Comparison of ENCODE assay signal across 31 cellular contexts in the genomic region with DNA sequence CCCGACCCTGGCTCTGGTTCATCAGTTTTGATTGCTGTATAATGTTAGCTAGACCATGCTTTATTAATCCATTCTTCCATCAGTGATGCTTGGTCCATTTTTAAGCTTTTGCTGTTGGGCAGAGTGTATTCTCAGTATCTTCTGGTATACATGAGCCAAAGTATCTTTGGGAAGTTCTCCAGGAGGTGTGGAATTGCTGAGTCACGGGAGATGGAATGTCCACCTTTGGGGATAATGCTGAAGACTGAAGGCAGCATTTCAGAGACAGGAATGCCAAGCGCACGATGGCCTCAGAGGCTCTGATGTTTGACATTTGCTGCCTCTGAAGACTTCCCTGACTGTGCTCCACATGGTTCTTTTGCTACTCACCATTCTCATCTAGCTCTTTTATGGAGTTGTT.
DNase-seq lines count a peak whose midpoint lies in the region; ATAC-seq, FAIRE-seq and TF ChIP-seq lines count a peak whose summit lies in the region.
"Had no signal": no experiment of that assay in that cellular context is flagged by ENCODE, and none has a peak within 500 bp of the region (broad histone marks: within the 10 kb centered on the region; RNA-seq: fewer than 3 reads in every experiment).

No MANE protein-coding gene starts in this region.

- no peak for ATAC-seq in GM18867 (IDR thresholded peaks at IDR 0.05; ENCODE audit: unreplicated experiment)
- ATAC-seq: stimulated activated effector memory CD8-positive, alpha-beta T cell treated with anti-CD3 and anti-CD28 coated beads, Interleukin-12 subunit alpha, Interleukin-12 subunit beta, amount 100 ng/mL, for 72 hours had no signal

- no peak for DNase-seq in activated naive CD4-positive, alpha-beta T cell treated with anti-CD3 and anti-CD28 coated beads, Interleukin-2, amount 10 ng/mL, durations not matched to agents 7 days and 5 days
- DNase-seq in MM.1S (no peak), fibroblast of the aortic adventitia (ENCODE audit: low read depth) (peak; percentile 54), urothelium cell line (ENCODE audit: low spot score) (peak; percentile 33), H54 (ENCODE audit: insufficient read length, low spot score) (no peak), D721Med (ENCODE audit: insufficient read length, low spot score) (no peak)
- DNase-seq: activated CD4-positive, alpha-beta T cell treated with anti-CD3 and anti-CD28 coated beads for 48 hours; activated CD8-positive, alpha-beta memory T cell treated with anti-CD3 and anti-CD28 coated beads for 24 hours; activated effector memory CD4-positive, alpha-beta T cell treated with anti-CD3 and anti-CD28 coated beads, Interleukin-2, amount 50 U/mL, for 16 hours; activated T-cell treated with anti-CD3 and anti-CD28 coated beads for 4 hours; brain microvascular endothelial cell; CD4-positive, alpha-beta T cell; dorsolateral prefrontal cortex; KG1; mammary epithelial cell; MV-4-11; NCI-H1436 treated with DMSO at 0.1 percent for 48 hours; NCI-H2107; ovary; RPMI8226; WERI-Rb-1 had no signal

- H3K79me2 ChIP-seq in MM.1S (ENCODE audit: low read length), result no peaks in the 10 kb centered on the region

- peaks cover 9% of the 10 kb centered on the region for H3K9me3 Mint-ChIP-seq in activated naive CD4-positive, alpha-beta T cell treated with anti-CD3 and anti-CD28 coated beads, Interleukin-2, amount 50 U/mL, for 24 hours
- H3K9me3 Mint-ChIP-seq in activated naive CD4-positive, alpha-beta T cell treated with anti-CD3 and anti-CD28 coated beads, Interleukin-2, amount 10 ng/mL, durations not matched to agents 7 days and 5 days, result peaks cover 18% of the 10 kb centered on the region

- CTCF ChIA-PET in activated naive CD4-positive, alpha-beta T cell treated with anti-CD3 and anti-CD28 coated beads, Interleukin-2, amount 10 ng/mL, durations not matched to agents 7 days and 5 days (lab: Charles Lee), result no interaction called here

- no peak overlapping the region for H3K4me3 Mint-ChIP-seq in activated naive CD4-positive, alpha-beta T cell treated with anti-CD3 and anti-CD28 coated beads, Interleukin-2, amount 50 U/mL, for 24 hours
- no peak overlapping the region for H3K4me3 Mint-ChIP-seq in activated naive CD4-positive, alpha-beta T cell treated with anti-CD3 and anti-CD28 coated beads, Interleukin-2, amount 10 ng/mL, durations not matched to agents 7 days and 5 days
- H3K4me3 Mint-ChIP-seq: CD4-positive, alpha-beta T cell; stimulated activated effector memory CD8-positive, alpha-beta T cell treated with anti-CD3 and anti-CD28 coated beads, Interleukin-12 subunit alpha, Interleukin-12 subunit beta, amount 100 ng/mL, for 72 hours; type B pancreatic cell had no signal

- no peak for FAIRE-seq in urothelium cell line (lab: Jason Lieb, UNC)
- no peak for FAIRE-seq in H54 (lab: Jason Lieb, UNC)
- no peak for FAIRE-seq in D721Med (lab: Jason Lieb, UNC)
- FAIRE-seq: endometrium, frontal cortex, GM19239, HTR-8/SVneo had no signal

- no peaks in the 10 kb centered on the region for H3K36me3 Mint-ChIP-seq in activated naive CD4-positive, alpha-beta T cell treated with anti-CD3 and anti-CD28 coated beads, Interleukin-2, amount 50 U/mL, for 24 hours
- peaks cover 3% of the 10 kb centered on the region for H3K36me3 Mint-ChIP-seq in activated naive CD4-positive, alpha-beta T cell treated with anti-CD3 and anti-CD28 coated beads, Interleukin-2, amount 10 ng/mL, durations not matched to agents 7 days and 5 days
- H3K36me3 Mint-ChIP-seq: stimulated activated effector memory CD8-positive, alpha-beta T cell treated with anti-CD3 and anti-CD28 coated beads, Interleukin-12 subunit alpha, Interleukin-12 subunit beta, amount 100 ng/mL, for 72 hours; type B pancreatic cell had no signal

- TF ChIP-seq POLR2A in H54 (IDR thresholded peaks at IDR 0.05; ENCODE audit: low read depth, low read length), result no peak

- peaks cover 9% of the 10 kb centered on the region for H3F3A ChIP-seq in MM.1S (ENCODE audit: insufficient read depth, low read length)

- peaks cover 24% of the 10 kb centered on the region for H3K4me1 ChIP-seq in MM.1S (ENCODE audit: low read length)
- H3K4me1 ChIP-seq: SJSA1 had no signal

- H3K9me3 ChIP-seq in MM.1S (replicated peaks; ENCODE audit: insufficient read depth, low read length), result no peaks in the 10 kb centered on the region
- H3K9me3 ChIP-seq: ovary, SJSA1 had no signal

- no peak overlapping the region for H3K9ac ChIP-seq in MM.1S (ENCODE audit: low read length)

- H3K9me2 ChIP-seq in MM.1S (replicated peaks; ENCODE audit: insufficient read depth, low read length), result no peaks in the 10 kb centered on the region

- H3K27me3 ChIP-seq in MM.1S (replicated peaks; ENCODE audit: insufficient read depth, low read length), result no peaks in the 10 kb centered on the region
- H3K27me3 ChIP-seq: brain microvascular endothelial cell, dorsolateral prefrontal cortex, esophagus muscularis mucosa, ovary, SJSA1 had no signal

- H3K36me3 ChIP-seq in MM.1S (replicated peaks; ENCODE audit: insufficient read depth, low read length), result no peaks in the 10 kb centered on the region
- H3K36me3 ChIP-seq: brain microvascular endothelial cell, esophagus muscularis mucosa, ovary, SJSA1, WERI-Rb-1 had no signal

- peak overlapping the region; percentile 56 for H3K27ac Mint-ChIP-seq in activated naive CD4-positive, alpha-beta T cell treated with anti-CD3 and anti-CD28 coated beads, Interleukin-2, amount 50 U/mL, for 24 hours
- no peak overlapping the region for H3K27ac Mint-ChIP-seq in activated naive CD4-positive, alpha-beta T cell treated with anti-CD3 and anti-CD28 coated beads, Interleukin-2, amount 10 ng/mL, durations not matched to agents 7 days and 5 days
- H3K27ac Mint-ChIP-seq: stimulated activated effector memory CD8-positive, alpha-beta T cell treated with anti-CD3 and anti-CD28 coated beads, Interleukin-12 subunit alpha, Interleukin-12 subunit beta, amount 100 ng/mL, for 72 hours; type B pancreatic cell had no signal

- peak overlapping the region; percentile 12; the same call in 1 of the 2 replicates for H2AFZ ChIP-seq in MM.1S (ENCODE audit: low read length)

- H4K20me1 ChIP-seq in MM.1S (ENCODE audit: insufficient read depth, low read length), result no peaks in the 10 kb centered on the region

- H3K27ac ChIP-seq in MM.1S (ENCODE audit: low read length), result peak overlapping the region; percentile 17; the same call in 1 of the 2 replicates
- H3K27ac ChIP-seq: brain microvascular endothelial cell, dorsolateral prefrontal cortex, esophagus muscularis mucosa, ovary, SJSA1, WERI-Rb-1 had no signal

- H3K4me1 Mint-ChIP-seq in activated naive CD4-positive, alpha-beta T cell treated with anti-CD3 and anti-CD28 coated beads, Interleukin-2, amount 50 U/mL, for 24 hours, result peaks cover 39% of the 10 kb centered on the region
- H3K4me1 Mint-ChIP-seq in activated naive CD4-positive, alpha-beta T cell treated with anti-CD3 and anti-CD28 coated beads, Interleukin-2, amount 10 ng/mL, durations not matched to agents 7 days and 5 days, result peaks cover 36% of the 10 kb centered on the region

- H3K4me3 ChIP-seq in MM.1S (ENCODE audit: low read length), result no peak overlapping the region
- no peak overlapping the region for H3K4me3 ChIP-seq in fibroblast of the aortic adventitia (ENCODE audit: low read depth, low read length)
- H3K4me3 ChIP-seq: dorsolateral prefrontal cortex, esophagus muscularis mucosa, ovary, SJSA1 had no signal

- peak overlapping the region; percentile 30; the same call in 1 of the 2 replicates for H3K4me2 ChIP-seq in MM.1S (ENCODE audit: low read depth, low read length)

- H3K27me3 Mint-ChIP-seq in activated naive CD4-positive, alpha-beta T cell treated with anti-CD3 and anti-CD28 coated beads, Interleukin-2, amount 50 U/mL, for 24 hours, result peaks cover 3% of the 10 kb centered on the region
- no peaks in the 10 kb centered on the region for H3K27me3 Mint-ChIP-seq in activated naive CD4-positive, alpha-beta T cell treated with anti-CD3 and anti-CD28 coated beads, Interleukin-2, amount 10 ng/mL, durations not matched to agents 7 days and 5 days

- TF ChIP-seq CTCF in MM.1S (IDR thresholded peaks at IDR 0.05; ENCODE audit: low read length) (no peak), fibroblast of the aortic adventitia (IDR thresholded peaks at IDR 0.05; ENCODE audit: insufficient read depth, low read length) (no peak), D721Med (IDR thresholded peaks at IDR 0.05; ENCODE audit: insufficient read depth, missing control alignments) (no peak)

Comparison
In these comparisons a context has a peak if more than half of its experiments do, and no peak if none do; other contexts are left out.
1. DNase-seq: peak in fibroblast of the aortic adventitia (single experiment) and urothelium cell line (single experiment); none in activated naive CD4-positive, alpha-beta T cell treated with anti-CD3 and anti-CD28 coated beads, Interleukin-2, amount 10 ng/mL, durations not matched to agents 7 days and 5 days (single experiment), MM.1S (single experiment), H54 (single experiment) and D721Med (single experiment).